Comparison of ENCODE assay signal across 15 cellular contexts in the genomic region with DNA sequence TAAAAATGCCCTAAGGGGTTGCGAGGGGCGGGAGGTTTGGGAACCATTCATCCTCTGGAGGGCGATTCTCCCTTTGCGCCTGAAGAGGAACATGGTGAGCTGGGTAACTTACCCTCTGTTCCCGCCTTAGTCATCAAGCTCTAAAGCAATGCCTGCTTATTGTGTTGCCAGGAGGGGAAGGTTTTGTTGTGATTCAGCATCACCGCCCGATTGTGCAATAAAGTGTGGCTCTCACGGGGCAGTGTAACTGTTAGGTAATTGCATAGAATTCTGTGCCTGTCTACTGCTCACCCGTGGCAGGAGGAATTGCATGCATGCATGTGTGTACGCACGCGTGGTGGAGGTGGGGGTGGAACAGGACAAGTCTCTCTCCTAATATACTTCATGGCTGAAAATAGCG.
DNase-seq lines count a peak whose midpoint lies in the region; FAIRE-seq and TF ChIP-seq lines count a peak whose summit lies in the region.
"Had no signal": no experiment of that assay in that cellular context is flagged by ENCODE, and none has a peak within 500 bp of the region (broad histone marks: within the 10 kb centered on the region; RNA-seq: fewer than 3 reads in every experiment).

No MANE protein-coding gene starts in this region.

- H3K4me2 ChIP-seq in PC-9: no peak overlapping the region

- peak; percentile 90 for DNase-seq in AG09319 (ENCODE audit: extremely low read depth, low read depth)
- peak; percentile 26 for DNase-seq in HTR-8/SVneo (ENCODE audit: insufficient read length, low spot score)
- peak; percentile 98 for DNase-seq in amniotic epithelial cell (ENCODE audit: low read depth)
- DNase-seq in left kidney (ENCODE audit: low read depth, low spot score): peak; percentile 53
- DNase-seq in PC-9: no peak
- DNase-seq in vagina (ENCODE audit: extremely low spot score in 2 of 2): no peak
- no peak for DNase-seq in NCI-H345 (lab: John Stamatoyannopoulos, UW)
- no peak for DNase-seq in GDM1 (lab: John Stamatoyannopoulos, UW)
- DNase-seq: activated T-cell treated with anti-CD3 and anti-CD28 coated beads, Interleukin-2, amount 50 U/mL, for 48 hours; COR-L47; NCI-H446 treated with DMSO at 0.1 percent for 48 hours; psoas muscle; T-helper 1 cell had no signal

- H3K79me2 ChIP-seq in PC-9 (ENCODE audit: low read depth): no peaks in the 10 kb centered on the region

- BruUV-seq in PC-9 (replicated peaks; lab: Mats Ljungman, UMichigan): no TSS peak

- no peaks in the 10 kb centered on the region for H3K9me2 ChIP-seq in PC-9 (ENCODE audit: insufficient read depth)

- FAIRE-seq in HTR-8/SVneo (lab: Jason Lieb, UNC): no peak
- FAIRE-seq: islet of Langerhans had no signal

- CTCF ChIA-PET in PC-9 (lab: Charles Lee): no interaction called here

- H3K27ac ChIP-seq in PC-9: no peak overlapping the region
- H3K27ac ChIP-seq in vagina: no peak overlapping the region
- H3K27ac ChIP-seq: coronary artery, psoas muscle had no signal

- intact Hi-C loops in PC-9 (cut with micrococcal nuclease; ENCODE audit: unreplicated experiment) (no loop called here), vagina (cut with DNase I) (loop anchor here (10.0 kb wide), 1 partner anchor 635 kb away; no protein-coding TSS in a partner anchor)

- POLR2A ChIA-PET in PC-9 (lab: Charles Lee; ENCODE audit: unreplicated experiment): no interaction called here

- TF ChIP-seq CTCF in AG09319 (IDR thresholded peaks at IDR 0.05; ENCODE audit: low read depth, low read length) (no peak; the same call in 1 of the 2 replicates), PC-9 (conservative IDR thresholded peaks at IDR 0.05) (no peak), vagina (IDR thresholded peaks at IDR 0.05) (no peak)

- H3K4me3 ChIP-seq in PC-9 (no peak overlapping the region), vagina (no peak overlapping the region)
- H3K4me3 ChIP-seq: coronary artery, psoas muscle had no signal

- H2AFZ ChIP-seq in PC-9: no peak overlapping the region

- H3F3A ChIP-seq in PC-9 (ENCODE audit: insufficient read depth, low read depth): no peaks in the 10 kb centered on the region

- H3K27me3 ChIP-seq in PC-9 (ENCODE audit: insufficient read depth, low read depth): peaks cover 5% of the 10 kb centered on the region; the same call in 1 of the 2 replicates
- no peaks in the 10 kb centered on the region for H3K27me3 ChIP-seq in vagina

- H4K20me1 ChIP-seq in PC-9 (ENCODE audit: insufficient read depth): no peaks in the 10 kb centered on the region

- H3K9me3 ChIP-seq in PC-9 (ENCODE audit: insufficient read depth, low read depth) (no peaks in the 10 kb centered on the region), vagina (no peaks in the 10 kb centered on the region)
- H3K9me3 ChIP-seq: psoas muscle had no signal

- no peaks in the 10 kb centered on the region for H3K4me1 ChIP-seq in PC-9 (replicated peaks; ENCODE audit: insufficient read depth)
- peaks cover 6% of the 10 kb centered on the region for H3K4me1 ChIP-seq in vagina
- H3K4me1 ChIP-seq: psoas muscle had no signal

- H3K36me3 ChIP-seq in PC-9 (ENCODE audit: low read depth) (no peaks in the 10 kb centered on the region), vagina (no peaks in the 10 kb centered on the region)

- no peak for TF ChIP-seq POLR2A in vagina (IDR thresholded peaks at IDR 0.05)

Comparison
In these comparisons a context has a peak if more than half of its experiments do, and no peak if none do; other contexts are left out.
1. DNase-seq: peak in AG09319 (single experiment), HTR-8/SVneo (single experiment), amniotic epithelial cell (single experiment) and left kidney (single experiment); none in PC-9 (0 of 2), vagina (0 of 2), NCI-H345 (single experiment) and GDM1 (single experiment).